Comparison of ENCODE assay signal across 22 cellular contexts in genomic region chr5:2549354-2549753, GRCh38.
"Had no signal": no experiment of that assay in that cellular context is flagged by ENCODE, and none has a peak within 500 bp of the region (broad histone marks: within the 10 kb centered on the region; RNA-seq: fewer than 3 reads in every experiment).

No MANE protein-coding gene starts in this region.

- DNase-seq: naive B cell; naive thymus-derived CD8-positive, alpha-beta T cell; nephron progenitor cell; occipital lobe; ovary; psoas muscle; right cardiac atrium; right lobe of liver; sigmoid colon; small intestine; stimulated activated CD4-positive, alpha-beta T cell treated with anti-CD3 and anti-CD28 coated beads, Interleukin-15, amount 100 ng/mL, for 24 hours; stimulated activated CD4-positive, alpha-beta T cell treated with anti-CD3 and anti-CD28 coated beads, Interleukin-2, amount 100 ng/mL, for 24 hours; stimulated activated CD4-positive, alpha-beta T cell treated with anti-CD3 and anti-CD28 coated beads, Interleukin-2, amount 100 ng/mL, for 48 hours; stimulated activated CD4-positive, alpha-beta T cell treated with anti-CD3 and anti-CD28 coated beads, Interleukin-4, amount 100 ng/mL, for 24 hours; stimulated activated naive B cell treated with anti-CD40 and anti-IgM and Interleukin-4, amounts not matched to agents 10 μg/mL and 1 μg/mL and 100 μg/mL, for 72 hours; stimulated activated naive CD4-positive, alpha-beta T cell treated with Interleukin-2 at 50 U/mL for 16 hours; stomach; thyroid gland; upper lobe of right lung; uterus had no signal

- H3K4me3 ChIP-seq: ovary, psoas muscle, right lobe of liver, sigmoid colon, stomach, thoracic aorta, thyroid gland, tibial nerve, upper lobe of right lung, uterus had no signal

- H3K9me3 ChIP-seq: ovary, right lobe of liver, thyroid gland, uterus had no signal

- H3K36me3 ChIP-seq: ovary, right lobe of liver, sigmoid colon, stomach, thoracic aorta, thyroid gland, tibial nerve, upper lobe of right lung, uterus had no signal

- H3K4me1 ChIP-seq: psoas muscle, right lobe of liver, sigmoid colon, stomach, thyroid gland, tibial nerve, upper lobe of right lung, uterus had no signal

- H3K27ac ChIP-seq: ovary, psoas muscle, right lobe of liver, sigmoid colon, stomach, thoracic aorta, thyroid gland, tibial nerve, upper lobe of right lung, uterus had no signal

- H3K27me3 ChIP-seq: ovary, right lobe of liver, sigmoid colon, thyroid gland, tibial nerve, upper lobe of right lung, uterus had no signal
